8 cellular contexts compared by ENCODE assay signal in the genomic region with DNA sequence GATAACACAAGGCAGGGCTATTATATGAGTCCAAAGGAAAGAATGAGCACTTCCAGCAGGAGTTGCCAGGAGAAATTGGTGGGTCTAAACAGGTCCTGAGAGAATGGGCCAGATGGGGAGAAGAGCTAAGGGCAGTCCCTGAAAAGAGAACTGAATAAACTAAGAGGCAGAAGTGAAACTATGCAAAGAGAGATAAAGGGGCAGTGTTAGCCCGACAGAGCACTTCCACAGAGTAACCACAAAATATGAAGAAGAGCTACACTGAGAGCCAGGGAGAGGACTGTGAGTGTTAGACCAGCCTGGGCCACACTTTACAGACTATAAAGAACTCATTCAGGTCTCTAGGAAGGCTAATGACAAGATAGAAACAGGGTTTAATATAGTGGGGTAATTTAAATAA. TPM values are rescaled to one million over a fixed set of nuclear protein-coding genes. Genes with fewer than 3 reads are reported as not detected.
A peak's percentile ranks its signal among the peaks of the same experiment; 100 is the strongest.
DNase-seq lines count a peak whose midpoint lies in the region; ATAC-seq and TF ChIP-seq lines count a peak whose summit lies in the region.

No MANE protein-coding gene starts in this region.

- ATAC-seq in GM21423 (IDR thresholded peaks at IDR 0.05; ENCODE audit: unreplicated experiment): peak; percentile 98
- ATAC-seq in HG03521 (IDR thresholded peaks at IDR 0.05; ENCODE audit: unreplicated experiment): peak; percentile 98

- H3K27me3 ChIP-seq in GM06990 (replicated peaks; ENCODE audit: control insufficient read depth, insufficient read depth, low read length) (no peaks in the 10 kb centered on the region), breast epithelium (no peaks in the 10 kb centered on the region)

- intact Hi-C loops in breast epithelium (cut with DNase I; ENCODE audit: low total_unique reads): no loop called here

- TF ChIP-seq CTCF in GM06990 (IDR thresholded peaks at IDR 0.05; ENCODE audit: insufficient read depth, low read length, poor library complexity, severe bottlenecking) (no peak), breast epithelium (IDR thresholded peaks at IDR 0.05) (no peak)

- peak; percentile 20 for DNase-seq in GM06990 (ENCODE audit: extremely low read depth, insufficient read length)
- DNase-seq in epidermal melanocyte (ENCODE audit: insufficient read length, low spot score): peak; percentile 51
- DNase-seq in NCI-H1436 (lab: John Stamatoyannopoulos, UW): no peak
- DNase-seq in activated CD4-positive, alpha-beta T cell treated with anti-CD3 and anti-CD28 coated beads for 1 hour: no peak
- no peak for DNase-seq in breast epithelium (ENCODE audit: low spot score in 2 of 2)
- DNase-seq in occipital lobe (lab: John Stamatoyannopoulos, UW): no peak

- H3K4me3 ChIP-seq in GM06990 (replicated peaks; ENCODE audit: low read depth, low read length): no peak overlapping the region
- H3K4me3 ChIP-seq in breast epithelium: no peak overlapping the region

- H3K4me1 ChIP-seq in breast epithelium: no peaks in the 10 kb centered on the region

- H3K27ac ChIP-seq in breast epithelium: no peak overlapping the region

- no peaks in the 10 kb centered on the region for H3K9me3 ChIP-seq in breast epithelium

- H3K36me3 ChIP-seq in GM06990 (ENCODE audit: control insufficient read depth, insufficient read depth, low read length): no peaks in the 10 kb centered on the region
- no peaks in the 10 kb centered on the region for H3K36me3 ChIP-seq in breast epithelium

- TF ChIP-seq POLR2A in breast epithelium (IDR thresholded peaks at IDR 0.05): no peak

RNA-seq across cellular contexts. Expression of a gene that starts 43.8 kb away (rescaled TPM):
- total RNA-seq in breast epithelium (10 to 100 TPM; 34.6 to 74.1 (median 46.0) TPM), occipital lobe (63.9 TPM)

Comparison
In these comparisons a context has a peak if more than half of its experiments do, and no peak if none do; other contexts are left out.
1. DNase-seq: peak in GM06990 (single experiment) and epidermal melanocyte (single experiment); none in NCI-H1436 (single experiment), activated CD4-positive, alpha-beta T cell treated with anti-CD3 and anti-CD28 coated beads for 1 hour (single experiment), breast epithelium (0 of 2) and occipital lobe (single experiment).